In genomic region chr15:65049418-65049840, GRCh38 we compare ENCODE assay signal across 8 cellular contexts.
DNase-seq lines count a peak whose midpoint lies in the region; ATAC-seq and TF ChIP-seq lines count a peak whose summit lies in the region.

No MANE protein-coding gene starts in this region.

- TF ChIP-seq CTCF in brain microvascular endothelial cell (IDR thresholded peaks at IDR 0.05; ENCODE audit: low read depth, low read length, missing control alignments), result no peak

- no CpG with 5 or more reads among the region's 19 CpGs for WGBS in iPS DF 6.9 (ENCODE audit: insufficient coverage, insufficient read length)

- H3K27me3 ChIP-seq in brain microvascular endothelial cell (replicated peaks) (no peaks in the 10 kb centered on the region), iPS DF 6.9 (ENCODE audit: control insufficient read depth, insufficient read depth, low read length) (no peaks in the 10 kb centered on the region)

- peak overlapping the region; percentile 50 for H3K4me3 ChIP-seq in brain microvascular endothelial cell (ENCODE audit: low read depth, low read length)
- H3K4me3 ChIP-seq in iPS DF 6.9 (ENCODE audit: low read length), result no peak overlapping the region
- H3K4me3 ChIP-seq in skeletal muscle cell (ENCODE audit: low read depth, low read length), result peak overlapping the region; percentile 41

- ATAC-seq in GM18498 (IDR thresholded peaks at IDR 0.05; ENCODE audit: unreplicated experiment), result peak; percentile 95
- peak; percentile 89 for ATAC-seq in HG02938 (IDR thresholded peaks at IDR 0.05; ENCODE audit: unreplicated experiment)

- H3K4me1 ChIP-seq in iPS DF 6.9 (ENCODE audit: control insufficient read depth, insufficient read depth, low read length), result no peaks in the 10 kb centered on the region

- H3K27ac ChIP-seq in brain microvascular endothelial cell (no peak overlapping the region), iPS DF 6.9 (ENCODE audit: low read length) (no peak overlapping the region)

- H3K36me3 ChIP-seq in brain microvascular endothelial cell (replicated peaks) (no peaks in the 10 kb centered on the region), iPS DF 6.9 (ENCODE audit: control insufficient read depth, insufficient read depth, low read length) (no peaks in the 10 kb centered on the region)

- peak; percentile 73 for DNase-seq in NCI-H2081 treated with DMSO at 0.1 percent for 48 hours (lab: John Stamatoyannopoulos, UW)
- peak; percentile 85 for DNase-seq in UCSD-AML1 (lab: John Stamatoyannopoulos, UW; ENCODE audit: unreplicated experiment)
- peak; percentile 93 for DNase-seq in brain microvascular endothelial cell
- peak; percentile 92 for DNase-seq in iPS DF 6.9 (ENCODE audit: low read depth, low spot score)
- peak; percentile 78 for DNase-seq in skeletal muscle cell (ENCODE audit: low read depth)
- DNase-seq in cortex of kidney (lab: John Stamatoyannopoulos, UW), result no peak

- no peaks in the 10 kb centered on the region for H3K9me3 ChIP-seq in iPS DF 6.9 (ENCODE audit: control insufficient read depth, insufficient read depth, low read length)

- in situ Hi-C loops in brain microvascular endothelial cell (cut with HindIII; ENCODE audit: low pct_ligation_motif_present, low sequenced_read_pairs), result no loop called here
